Comparison of ENCODE assay signal across 18 cellular contexts in the genomic region with DNA sequence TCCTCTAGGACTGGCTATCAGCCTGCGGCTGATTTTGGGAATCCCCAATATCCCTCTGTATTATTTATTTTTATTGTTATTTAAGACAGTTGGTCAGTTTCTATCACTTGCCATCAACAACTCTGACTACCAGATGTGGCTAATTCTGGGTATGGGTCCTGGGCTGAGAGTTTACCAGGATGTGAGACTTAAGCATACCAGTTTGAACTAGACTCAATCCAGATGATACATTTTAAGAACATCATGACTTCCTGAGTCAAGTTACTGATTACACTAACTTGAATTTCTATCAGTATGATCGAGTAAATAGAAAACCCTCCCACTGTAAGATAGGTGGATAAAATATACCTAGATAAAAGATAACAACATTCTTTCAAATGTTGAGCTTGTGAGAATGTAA.
A peak's percentile ranks its signal among the peaks of the same experiment; 100 is the strongest.
DNase-seq lines count a peak whose midpoint lies in the region; ATAC-seq and TF ChIP-seq lines count a peak whose summit lies in the region.
"Had no signal": no experiment of that assay in that cellular context is flagged by ENCODE, and none has a peak within 500 bp of the region (broad histone marks: within the 10 kb centered on the region; RNA-seq: fewer than 3 reads in every experiment).

No MANE protein-coding gene starts in this region.

- no peaks in the 10 kb centered on the region for H3F3A ChIP-seq in MM.1S (ENCODE audit: insufficient read depth, low read length)

- no peak overlapping the region for H3K9ac ChIP-seq in MM.1S (ENCODE audit: low read length)

- H3K4me3 ChIP-seq in sigmoid colon (no peak overlapping the region), MM.1S (ENCODE audit: low read length) (no peak overlapping the region)
- H3K4me3 ChIP-seq: K562 had no signal

- ATAC-seq in GM18870 (IDR thresholded peaks at IDR 0.05; ENCODE audit: unreplicated experiment) (peak; percentile 73), GM21423 (IDR thresholded peaks at IDR 0.05; ENCODE audit: unreplicated experiment) (peak; percentile 66), HG02981 (IDR thresholded peaks at IDR 0.05; ENCODE audit: unreplicated experiment) (peak; percentile 67), HG03378 (IDR thresholded peaks at IDR 0.05; ENCODE audit: unreplicated experiment) (peak; percentile 67)
- ATAC-seq: K562 had no signal

- no peaks in the 10 kb centered on the region for H3K79me2 ChIP-seq in MM.1S (ENCODE audit: low read length)

- no peak overlapping the region for H3K27ac ChIP-seq in sigmoid colon
- H3K27ac ChIP-seq in MM.1S (ENCODE audit: low read length), result no peak overlapping the region
- H3K27ac ChIP-seq: C4-2B had no signal

- H2AFZ ChIP-seq in MM.1S (ENCODE audit: low read length), result no peak overlapping the region

- H3K4me1 Mint-ChIP-seq in progenitor cell of endocrine pancreas (ENCODE audit: low read depth), result peaks cover 6% of the 10 kb centered on the region

- DNase-seq in sigmoid colon (no peak), NCI-H2107 treated with DMSO at 0.1 percent for 48 hours (lab: John Stamatoyannopoulos, UW; ENCODE audit: unreplicated experiment) (no peak), MM.1S (no peak), progenitor cell of endocrine pancreas (ENCODE audit: low spot score, unreplicated experiment) (no peak)
- DNase-seq: DMS 273 treated with DMSO at 0.1 percent for 48 hours, GDM1, NCI-H1417 treated with DMSO at 0.1 percent for 48 hours, NCI-H1930, NCI-H2171, NCI-H446 treated with DMSO at 0.1 percent for 48 hours, NCI-H748 treated with DMSO at 0.1 percent for 48 hours, SW 1271 had no signal

- no peak overlapping the region for H3K4me2 ChIP-seq in MM.1S (ENCODE audit: low read depth, low read length)

- no peaks in the 10 kb centered on the region for H3K27me3 Mint-ChIP-seq in progenitor cell of endocrine pancreas

- H3K27ac Mint-ChIP-seq in progenitor cell of endocrine pancreas, result no peak overlapping the region

- TF ChIP-seq CTCF in sigmoid colon (IDR thresholded peaks at IDR 0.05) (no peak), MM.1S (IDR thresholded peaks at IDR 0.05; ENCODE audit: low read length) (no peak), progenitor cell of endocrine pancreas (IDR thresholded peaks at IDR 0.05; ENCODE audit: unreplicated experiment) (no peak)

- H3K4me1 ChIP-seq in sigmoid colon (no peaks in the 10 kb centered on the region), MM.1S (ENCODE audit: low read length) (no peaks in the 10 kb centered on the region)

- H3K36me3 ChIP-seq in sigmoid colon (no peaks in the 10 kb centered on the region), MM.1S (replicated peaks; ENCODE audit: insufficient read depth, low read length) (no peaks in the 10 kb centered on the region)

- H3K27me3 ChIP-seq in sigmoid colon (no peaks in the 10 kb centered on the region), MM.1S (replicated peaks; ENCODE audit: insufficient read depth, low read length) (no peaks in the 10 kb centered on the region)

- no peaks in the 10 kb centered on the region for H3K9me2 ChIP-seq in MM.1S (replicated peaks; ENCODE audit: insufficient read depth, low read length)

- no peak for TF ChIP-seq EP300 in sigmoid colon (IDR thresholded peaks at IDR 0.05)

- H4K20me1 ChIP-seq in MM.1S (ENCODE audit: insufficient read depth, low read length), result no peaks in the 10 kb centered on the region

- no peaks in the 10 kb centered on the region for H3K9me3 ChIP-seq in sigmoid colon
- H3K9me3 ChIP-seq in MM.1S (replicated peaks; ENCODE audit: insufficient read depth, low read length), result no peaks in the 10 kb centered on the region

- intact Hi-C loops in sigmoid colon (cut with DNase I), result no loop called here

- no peak for TF ChIP-seq POLR2A in sigmoid colon (IDR thresholded peaks at IDR 0.05)

- no peaks in the 10 kb centered on the region for H3K36me3 Mint-ChIP-seq in progenitor cell of endocrine pancreas (ENCODE audit: insufficient read depth)

- 82 to 92% methylated on average over 2 of the region's 2 CpGs for WGBS in sigmoid colon, 2 donors

- H3K4me3 Mint-ChIP-seq in progenitor cell of endocrine pancreas (ENCODE audit: low read depth), result no peak overlapping the region

- peaks cover 6% of the 10 kb centered on the region for H3K9me3 Mint-ChIP-seq in progenitor cell of endocrine pancreas (ENCODE audit: low read depth)
